16 cellular contexts compared by ENCODE assay signal in the genomic region with DNA sequence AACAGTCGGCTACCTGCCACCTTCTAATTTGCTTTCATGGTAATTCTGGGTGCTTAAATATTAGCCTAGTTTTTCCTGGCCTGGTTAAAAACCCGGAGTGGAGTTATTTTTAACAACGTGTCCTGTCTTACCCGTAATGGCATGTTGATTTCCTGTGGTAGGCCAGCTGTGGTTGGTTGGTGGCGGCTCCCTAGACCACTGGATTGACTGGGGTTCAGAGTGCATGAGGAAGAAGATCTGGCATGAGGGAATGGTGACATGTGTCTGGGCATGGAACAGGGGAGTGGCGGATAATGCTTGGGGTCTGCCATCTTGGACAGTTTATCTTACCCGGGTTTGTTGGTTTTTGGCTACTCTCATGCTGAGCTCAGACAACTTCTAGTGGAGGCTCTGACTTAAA.
DNase-seq lines count a peak whose midpoint lies in the region; TF ChIP-seq lines count a peak whose summit lies in the region.
"Had no signal": no experiment of that assay in that cellular context is flagged by ENCODE, and none has a peak within 500 bp of the region (broad histone marks: within the 10 kb centered on the region; RNA-seq: fewer than 3 reads in every experiment).

No MANE protein-coding gene starts in this region.

- no peak for TF ChIP-seq CTCF in ascending aorta (IDR thresholded peaks at IDR 0.05)
- no peak for TF ChIP-seq CTCF in prostate gland (IDR thresholded peaks at IDR 0.05)
- TF ChIP-seq CTCF in stomach (IDR thresholded peaks at IDR 0.05) = no peak

- peaks cover 16 to 23% (median 18%) of the 10 kb centered on the region in 10 experiments for H3K4me1 ChIP-seq in BLaER1 treated with 17β-estradiol and CSF1 and Interleukin-3, amounts not matched to agents 10 nM and 100 nM
- H3K4me1 ChIP-seq in ascending aorta = no peaks in the 10 kb centered on the region
- no peaks in the 10 kb centered on the region for H3K4me1 ChIP-seq in prostate gland (replicated peaks)
- peaks cover 0 to 12% (median 2%) of the 10 kb centered on the region in 4 donors for H3K4me1 ChIP-seq in stomach

- peaks cover 0 to 23% (median 8%) of the 10 kb centered on the region in 11 experiments; a peak in 8 of 22 replicates for H3K9me3 ChIP-seq in BLaER1 treated with 17β-estradiol and CSF1 and Interleukin-3, amounts not matched to agents 10 nM and 100 nM (replicated peaks in 1 of 11)
- no peaks in the 10 kb centered on the region for H3K9me3 ChIP-seq in ascending aorta
- H3K9me3 ChIP-seq in prostate gland = no peaks in the 10 kb centered on the region
- no peaks in the 10 kb centered on the region for H3K9me3 ChIP-seq in stomach

- WGBS in prostate gland = 78% methylated on average over 7 of the region's 7 CpGs
- WGBS in stomach, 5 donors = 75 to 91% (median 85%) methylated on average over 7 of the region's 7 CpGs

- no peak for TF ChIP-seq EP300 in stomach (IDR thresholded peaks at IDR 0.05)

- in situ Hi-C loops in KBM-7 (cut with MboI; ENCODE audit: low pct_unique_long_range_greater_than_20kb, low sequenced_read_pairs) = no loop called here

- intact Hi-C loops in ascending aorta (cut with DNase I) = no loop called here
- intact Hi-C loops in prostate gland (cut with DNase I) = no loop called here
- intact Hi-C loops in stomach (cut with DNase I; ENCODE audit: low total_unique reads) = no loop called here

- peaks cover 35 to 98% (median 91%) of the 10 kb centered on the region in 11 experiments for H3K36me3 ChIP-seq in BLaER1 treated with 17β-estradiol and CSF1 and Interleukin-3, amounts not matched to agents 10 nM and 100 nM
- H3K36me3 ChIP-seq in ascending aorta (peaks cover 49 to 87% of the 10 kb centered on the region in 2 donors), prostate gland (peaks cover 15 to 17% of the 10 kb centered on the region in 2 donors), stomach (peaks cover 66 to 99% (median 98%) of the 10 kb centered on the region in 4 donors)

- H3K4me3 ChIP-seq in BLaER1 treated with 17β-estradiol and CSF1 and Interleukin-3, amounts not matched to agents 10 nM and 100 nM = no peak overlapping the region
- no peak overlapping the region for H3K4me3 ChIP-seq in ascending aorta
- H3K4me3 ChIP-seq in prostate gland = no peak overlapping the region
- H3K4me3 ChIP-seq in stomach = no peak overlapping the region
- H3K4me3 ChIP-seq: PC-9 had no signal

- peaks cover 0 to 40% (median 4%) of the 10 kb centered on the region in 11 experiments; a peak in 7 of 22 replicates for H4K20me1 ChIP-seq in BLaER1 treated with 17β-estradiol and CSF1 and Interleukin-3, amounts not matched to agents 10 nM and 100 nM

- H3K9ac ChIP-seq in BLaER1 treated with 17β-estradiol and CSF1 and Interleukin-3, amounts not matched to agents 10 nM and 100 nM = no peak overlapping the region

- TF ChIP-seq POLR2A in prostate gland (IDR thresholded peaks at IDR 0.05) (no peak), stomach (IDR thresholded peaks at IDR 0.05) (no peak)

- DNase-seq in KBM-7 = peak; percentile 65
- DNase-seq in ascending aorta (ENCODE audit: low spot score in 2 of 2) = no peak
- DNase-seq in prostate gland (ENCODE audit: low spot score) = no peak
- DNase-seq in NCI-H69 (lab: John Stamatoyannopoulos, UW) = no peak
- no peak for DNase-seq in stomach
- DNase-seq in activated CD4-positive, alpha-beta T cell treated with anti-CD3 and anti-CD28 coated beads, Interleukin-2, amount 50 U/mL, for 1 hour = no peak
- DNase-seq: AML-193; CD8-positive, alpha-beta T cell; Karpas-422; NCI-H1048; NCI-H146; NCI-H2081 treated with DMSO at 0.1 percent for 48 hours; NCI-H2227 treated with DMSO at 0.1 percent for 48 hours; NCI-H526 treated with DMSO at 0.1 percent for 48 hours; PC-9 had no signal

- no peaks in the 10 kb centered on the region for H3K27me3 ChIP-seq in BLaER1 treated with 17β-estradiol and CSF1 and Interleukin-3, amounts not matched to agents 10 nM and 100 nM
- H3K27me3 ChIP-seq in ascending aorta = no peaks in the 10 kb centered on the region
- no peaks in the 10 kb centered on the region for H3K27me3 ChIP-seq in prostate gland (replicated peaks; ENCODE audit: insufficient read depth)
- H3K27me3 ChIP-seq in stomach = no peaks in the 10 kb centered on the region

- H3K4me2 ChIP-seq in BLaER1 treated with 17β-estradiol and CSF1 and Interleukin-3, amounts not matched to agents 10 nM and 100 nM = peak overlapping the region; percentile 39 to 72 (median 63); a peak in 21 of 22 replicates
- H3K4me2 ChIP-seq: PC-9 had no signal

- no peak overlapping the region for H3K27ac ChIP-seq in BLaER1 treated with 17β-estradiol and CSF1 and Interleukin-3, amounts not matched to agents 10 nM and 100 nM
- H3K27ac ChIP-seq in ascending aorta = peak overlapping the region; percentile 28 to 56
- H3K27ac ChIP-seq in prostate gland = peak overlapping the region; percentile 28 to 51
- peak overlapping the region in 1 of 5 donors; percentile 32 for H3K27ac ChIP-seq in stomach
- H3K27ac ChIP-seq: PC-9 had no signal

Comparison
In these comparisons a context has a peak if more than half of its experiments do, and no peak if none do; other contexts are left out.
1. H3K27ac ChIP-seq: peak in ascending aorta (2 of 2) and prostate gland (2 of 2); none in BLaER1 treated with 17β-estradiol and CSF1 and Interleukin-3, amounts not matched to agents 10 nM and 100 nM (0 of 11).